ENCODE assay signal across 18 cellular contexts in genomic region chr5:59500014-59500413, GRCh38.
"Had no signal": no experiment of that assay in that cellular context is flagged by ENCODE, and none has a peak within 500 bp of the region (broad histone marks: within the 10 kb centered on the region; RNA-seq: fewer than 3 reads in every experiment).

No MANE protein-coding gene starts in this region.

- H3K27ac ChIP-seq: coronary artery, left lung, lower lobe of right lung, right atrium auricular region, sigmoid colon, upper lobe of right lung, vagina had no signal

- H3K36me3 ChIP-seq: left lung, lower lobe of right lung, right atrium auricular region, sigmoid colon, tibial artery, upper lobe of right lung, vagina had no signal

- H3K27me3 ChIP-seq: left lung, right atrium auricular region, sigmoid colon, tibial artery, upper lobe of right lung, vagina had no signal

- H3K9me3 ChIP-seq: left lung, lower lobe of right lung, right atrium auricular region, sigmoid colon, tibial artery, upper lobe of right lung, vagina had no signal

- ATAC-seq: left lung; lower lobe of right lung; natural killer cell; stimulated activated effector memory CD8-positive, alpha-beta T cell treated with anti-CD3 and anti-CD28 coated beads, Interleukin-12 subunit alpha, Interleukin-12 subunit beta, amount 100 ng/mL, for 72 hours; upper lobe of right lung had no signal

- H3K4me3 ChIP-seq: coronary artery, left lung, lower lobe of right lung, right atrium auricular region, sigmoid colon, smooth muscle cell, tibial artery, upper lobe of right lung, vagina had no signal

- DNase-seq: effector CD4-positive, alpha-beta T cell; endodermal cell; glutamatergic neuron; islet precursor cell; left lung; lower lobe of right lung; natural killer cell; posterior cingulate gyrus; sigmoid colon; stimulated activated CD4-positive, alpha-beta T cell treated with anti-CD3 and anti-CD28 coated beads, Interleukin-2, amount 100 ng/mL, for 48 hours; stimulated activated CD8-positive, alpha-beta memory T cell treated with anti-CD3 and anti-CD28 coated beads, Interleukin-4, amount 100 ng/mL, for 48 hours; tibial artery; upper lobe of right lung had no signal

- H3K4me1 ChIP-seq: left lung, lower lobe of right lung, right atrium auricular region, upper lobe of right lung, vagina had no signal
